In the genomic region with DNA sequence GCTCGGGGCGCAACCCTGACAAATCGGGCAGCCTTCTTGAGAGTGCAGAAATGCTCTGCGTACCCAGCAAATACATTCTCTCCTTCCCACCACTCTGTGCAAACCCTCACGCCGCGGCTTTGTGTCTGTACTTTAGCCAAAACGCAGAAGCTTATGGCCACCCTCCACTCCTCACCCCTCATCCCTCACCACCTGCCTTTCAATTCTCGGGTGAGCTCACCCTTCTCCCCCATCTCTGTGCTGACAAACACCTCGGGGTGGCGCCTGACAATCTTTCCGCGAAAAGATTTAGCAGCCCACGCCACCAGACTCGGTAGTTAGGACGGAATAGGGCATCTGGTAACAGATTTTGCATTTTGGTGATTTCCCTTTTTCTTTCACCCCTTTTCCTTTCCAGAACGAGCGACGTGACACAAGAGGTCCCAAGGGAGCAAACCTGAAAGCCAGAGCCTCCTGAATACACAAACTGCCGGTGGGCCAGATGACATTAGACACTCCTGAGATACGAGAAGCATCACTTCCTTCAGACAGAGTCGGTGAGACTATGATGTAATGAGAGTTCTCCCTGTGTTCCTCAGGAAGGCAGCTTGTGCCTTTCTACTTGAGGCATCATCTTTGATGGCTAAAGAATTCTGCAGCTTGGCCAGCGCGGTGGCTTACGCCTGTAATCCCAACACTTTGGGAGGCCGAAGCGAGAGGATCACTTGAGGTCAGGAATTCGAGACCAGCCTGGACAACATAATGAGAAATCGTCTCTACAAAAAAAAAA, we compare ENCODE assay signal across 8 cellular contexts. TPM values are rescaled to one million over a fixed set of nuclear protein-coding genes. Genes with fewer than 3 reads are reported as not detected.
A peak's percentile ranks its signal among the peaks of the same experiment; 100 is the strongest.
DNase-seq lines count a peak whose midpoint lies in the region; TF ChIP-seq lines count a peak whose summit lies in the region.

No MANE protein-coding gene starts in this region.

- intact Hi-C loops in activated CD4-positive, alpha-beta memory T cell treated with anti-CD3 and anti-CD28 coated beads for 36 hours (cut with micrococcal nuclease): loop anchor here (1.0 to 5.0 kb wide), 6 partner anchors 44 to 1344 kb away; partner anchors contain the start of gene PAPSS2

- peaks cover 8% of the 10 kb centered on the region for H3K36me3 Mint-ChIP-seq in HFFc6 (ENCODE audit: low read depth)
- peaks cover 9% of the 10 kb centered on the region for H3K36me3 Mint-ChIP-seq in activated CD4-positive, alpha-beta memory T cell treated with anti-CD3 and anti-CD28 coated beads for 36 hours

- H3K4me1 Mint-ChIP-seq in HFFc6 (ENCODE audit: low read depth): peaks cover 38% of the 10 kb centered on the region
- peaks cover 29% of the 10 kb centered on the region for H3K4me1 Mint-ChIP-seq in activated CD4-positive, alpha-beta memory T cell treated with anti-CD3 and anti-CD28 coated beads for 36 hours (ENCODE audit: low read depth)

- peak overlapping the region; percentile 89 for H3K27ac ChIP-seq in effector memory CD4-positive, alpha-beta T cell (ENCODE audit: insufficient read depth, low read length, poor library complexity, severe bottlenecking)

- POLR2A ChIA-PET in activated CD4-positive, alpha-beta memory T cell treated with anti-CD3 and anti-CD28 coated beads for 36 hours (lab: Charles Lee): interaction anchor here (0.8 to 2.2 kb wide), 6 partner anchors 10 to 453 kb away, joined by 3 to 33 read pairs (median 4); partner anchors contain the start of genes KLLN and PTEN

- peak overlapping the region; percentile 97 for H3K4me3 Mint-ChIP-seq in HFFc6
- H3K4me3 Mint-ChIP-seq in activated CD4-positive, alpha-beta memory T cell treated with anti-CD3 and anti-CD28 coated beads for 36 hours: peak overlapping the region; percentile 97

- TF ChIP-seq CTCF in HFFc6 (IDR thresholded peaks at IDR 0.05) (no peak), NB4 (IDR thresholded peaks at IDR 0.05; ENCODE audit: low read depth, low read length) (peak; percentile 13)

- no peaks in the 10 kb centered on the region for H3K36me3 ChIP-seq in effector memory CD4-positive, alpha-beta T cell (ENCODE audit: control insufficient read depth, insufficient read depth, low read length)

- H3K9me3 Mint-ChIP-seq in HFFc6: no peaks in the 10 kb centered on the region
- H3K9me3 Mint-ChIP-seq in activated CD4-positive, alpha-beta memory T cell treated with anti-CD3 and anti-CD28 coated beads for 36 hours: no peaks in the 10 kb centered on the region

- peak overlapping the region; percentile 96 for H3K27ac Mint-ChIP-seq in HFFc6
- peak overlapping the region; percentile 98 for H3K27ac Mint-ChIP-seq in activated CD4-positive, alpha-beta memory T cell treated with anti-CD3 and anti-CD28 coated beads for 36 hours

- H3K27me3 ChIP-seq in effector memory CD4-positive, alpha-beta T cell (replicated peaks; ENCODE audit: control insufficient read depth, insufficient read depth, low read length, poor library complexity, severe bottlenecking): no peaks in the 10 kb centered on the region
- no peaks in the 10 kb centered on the region for H3K27me3 ChIP-seq in mononuclear cell (ENCODE audit: insufficient read depth, low read length)

- H3K4me1 ChIP-seq in effector memory CD4-positive, alpha-beta T cell (ENCODE audit: control insufficient read depth, insufficient read depth, low read length, poor library complexity, severe bottlenecking): peaks cover 8% of the 10 kb centered on the region
- peaks cover 17% of the 10 kb centered on the region for H3K4me1 ChIP-seq in mononuclear cell (ENCODE audit: insufficient read depth, low read length)

- no peaks in the 10 kb centered on the region for H3K9me3 ChIP-seq in effector memory CD4-positive, alpha-beta T cell (ENCODE audit: control insufficient read depth, low read length)
- H3K9me3 ChIP-seq in mononuclear cell (ENCODE audit: low read depth, low read length): no peaks in the 10 kb centered on the region

- peak; percentile 16 for DNase-seq in NCI-H1694 treated with DMSO at 0.1 percent for 48 hours (lab: John Stamatoyannopoulos, UW)
- DNase-seq in NCI-H1694 (lab: John Stamatoyannopoulos, UW): no peak
- DNase-seq in HFFc6: no peak
- peak; percentile 69 for DNase-seq in NB4 (ENCODE audit: low read depth)
- peak; percentile 81 for DNase-seq in activated CD4-positive, alpha-beta memory T cell treated with anti-CD3 and anti-CD28 coated beads for 36 hours
- peak; percentile 25 to 46 (median 37) for DNase-seq in effector memory CD4-positive, alpha-beta T cell
- peak; percentile 23 to 46 for DNase-seq in stimulated activated CD8-positive, alpha-beta memory T cell treated with anti-CD3 and anti-CD28 coated beads, Interleukin-4, amount 100 ng/mL, for 1 hour (ENCODE audit: low read depth in 2 of 2, low spot score in 1 of 2)

- no peaks in the 10 kb centered on the region; the same call in 1 of the 2 replicates for H3K27me3 Mint-ChIP-seq in HFFc6 (ENCODE audit: insufficient read depth)
- no peaks in the 10 kb centered on the region for H3K27me3 Mint-ChIP-seq in activated CD4-positive, alpha-beta memory T cell treated with anti-CD3 and anti-CD28 coated beads for 36 hours

- H3K4me3 ChIP-seq in NB4 (ENCODE audit: low read depth, low read length) (peak overlapping the region; percentile 76), mononuclear cell (ENCODE audit: low read length) (peak overlapping the region; percentile 76)
- peak overlapping the region; percentile 67 for H3K4me3 ChIP-seq in effector memory CD4-positive, alpha-beta T cell (ENCODE audit: insufficient read depth, low read depth, low read length, poor library complexity, severe bottlenecking)

- TF ChIP-seq POLR2A in NB4 (IDR thresholded peaks at IDR 0.05; ENCODE audit: extremely low read depth, insufficient read length): no peak

- CTCF ChIA-PET in activated CD4-positive, alpha-beta memory T cell treated with anti-CD3 and anti-CD28 coated beads for 36 hours (lab: Charles Lee): interaction anchor here (0.7 to 2.4 kb wide), 13 partner anchors 8 to 765 kb away, joined by 3 to 13 read pairs (median 5); partner anchors contain the start of genes KLLN, PTEN and RNLS

RNA-seq across cellular contexts. Expression of gene ATAD1, which starts 0.7 kb away (rescaled TPM):
- 10 to 100 TPM; 33.4 to 44.4 (median 35.8) TPM for total RNA-seq in HFFc6 (2021; fragmentation: NEBNext Ultra II Directional; extraction: Animal tissue kit (Norgen Biotek cat#: 25700))
- total RNA-seq in activated CD4-positive, alpha-beta memory T cell treated with anti-CD3 and anti-CD28 coated beads for 36 hours: 10 to 100 TPM; 39.4 to 42.8 TPM
- 63.8 TPM for total RNA-seq in mononuclear cell

RNA-seq across cellular contexts. Expression of gene KLLN, which starts 44.6 kb away (rescaled TPM):
- under 1 TPM; 0.65 to 0.77 (median 0.73) TPM for total RNA-seq in HFFc6 (2021; fragmentation: NEBNext Ultra II Directional; extraction: Animal tissue kit (Norgen Biotek cat#: 25700))
- under 1 TPM; 0.19 to 0.29 TPM for total RNA-seq in activated CD4-positive, alpha-beta memory T cell treated with anti-CD3 and anti-CD28 coated beads for 36 hours
- 0.84 TPM for total RNA-seq in mononuclear cell

RNA-seq across cellular contexts. Expression of gene PTEN, which starts 44.7 kb away (rescaled TPM):
- 10 to 100 TPM; 49.3 to 72.7 (median 63.5) TPM for total RNA-seq in HFFc6 (2021; fragmentation: NEBNext Ultra II Directional; extraction: Animal tissue kit (Norgen Biotek cat#: 25700))
- total RNA-seq in activated CD4-positive, alpha-beta memory T cell treated with anti-CD3 and anti-CD28 coated beads for 36 hours: 10 to 100 TPM; 31.9 to 36.8 TPM
- total RNA-seq in mononuclear cell: 171 TPM

Comparison
In these comparisons a context has a peak if more than half of its experiments do, and no peak if none do; other contexts are left out.
1. DNase-seq: peak in NCI-H1694 treated with DMSO at 0.1 percent for 48 hours (single experiment), NB4 (single experiment), activated CD4-positive, alpha-beta memory T cell treated with anti-CD3 and anti-CD28 coated beads for 36 hours (single experiment), effector memory CD4-positive, alpha-beta T cell (3 of 3) and stimulated activated CD8-positive, alpha-beta memory T cell treated with anti-CD3 and anti-CD28 coated beads, Interleukin-4, amount 100 ng/mL, for 1 hour (2 of 2); none in NCI-H1694 (single experiment) and HFFc6 (single experiment).
2. Peak in every context shown above with its lines, with median percentiles within 50 percentile points of each other: H3K4me3 ChIP-seq.